In the genomic region with DNA sequence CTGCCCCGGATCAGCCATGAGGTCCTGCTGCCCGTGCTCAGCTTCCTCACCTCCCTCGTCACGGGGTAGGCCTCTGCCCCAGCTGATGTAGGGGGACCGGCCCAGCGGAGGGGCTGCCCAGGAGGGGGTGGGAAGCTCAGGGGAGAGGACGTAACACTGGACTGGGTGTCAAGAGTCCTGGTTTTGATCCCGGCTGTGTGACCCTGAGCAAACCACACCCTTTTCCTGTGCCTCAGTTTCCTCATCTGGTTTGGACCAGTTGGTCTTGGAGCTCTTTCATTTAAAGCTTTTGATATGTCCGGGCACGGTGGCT, we compare ENCODE assay signal across 1 cellular context.
TF ChIP-seq lines count a peak whose summit lies in the region.

No MANE protein-coding gene starts in this region.

TF ChIP-seq in K562, 482 proteins besides CTCF, POLR2A, EP300 and RAD21:
- no peak for TF ChIP-seq NR2C2 (CRISPR knock-in tag; IDR thresholded peaks at IDR 0.05)
- no peak for TF ChIP-seq NR2C2 (tag; IDR thresholded peaks at IDR 0.05)
- TF ChIP-seq MAFF (IDR thresholded peaks at IDR 0.05; ENCODE audit: low read length): no peak
- TF ChIP-seq, protein P1, sequence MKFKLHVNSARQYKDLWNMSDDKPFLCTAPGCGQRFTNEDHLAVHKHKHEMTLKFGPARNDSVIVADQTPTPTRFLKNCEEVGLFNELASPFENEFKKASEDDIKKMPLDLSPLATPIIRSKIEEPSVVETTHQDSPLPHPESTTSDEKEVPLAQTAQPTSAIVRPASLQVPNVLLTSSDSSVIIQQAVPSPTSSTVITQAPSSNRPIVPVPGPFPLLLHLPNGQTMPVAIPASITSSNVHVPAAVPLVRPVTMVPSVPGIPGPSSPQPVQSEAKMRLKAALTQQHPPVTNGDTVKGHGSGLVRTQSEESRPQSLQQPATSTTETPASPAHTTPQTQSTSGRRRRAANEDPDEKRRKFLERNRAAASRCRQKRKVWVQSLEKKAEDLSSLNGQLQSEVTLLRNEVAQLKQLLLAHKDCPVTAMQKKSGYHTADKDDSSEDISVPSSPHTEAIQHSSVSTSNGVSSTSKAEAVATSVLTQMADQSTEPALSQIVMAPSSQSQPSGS (CRISPR knock-in tag; IDR thresholded peaks at IDR 0.05): no peak
- TF ChIP-seq KDM5B (IDR thresholded peaks at IDR 0.05; ENCODE audit: insufficient replicate concordance, low read depth, low read length): peak; percentile 60
- TF ChIP-seq MGA (IDR thresholded peaks at IDR 0.05): peak; percentile 55
- peak; percentile 31; the same call in 1 of the 2 replicates for TF ChIP-seq PHF8 (IDR thresholded peaks at IDR 0.05; ENCODE audit: borderline replicate concordance, low read length)
- no peak for TF ChIP-seq ZNF398 (CRISPR knock-in tag; IDR thresholded peaks at IDR 0.05)
- TF ChIP-seq MTA3 (IDR thresholded peaks at IDR 0.05; ENCODE audit: borderline replicate concordance): 0 out of 2 replicates have a peak, but pooled peaks have one; percentile 9
- no peak for TF ChIP-seq TFAM (CRISPR knock-in tag; conservative IDR thresholded peaks at IDR 0.05)
- no peak for TF ChIP-seq U2AF1 (optimal IDR thresholded peaks at IDR 0.05; ENCODE audit: low read depth, low read length)
- 0 out of 2 replicates have a peak, but pooled peaks have one; percentile 12 for TF ChIP-seq BHLHE40 (IDR thresholded peaks at IDR 0.05; ENCODE audit: low read length)
- TF ChIP-seq ZNF592 (IDR thresholded peaks at IDR 0.05): peak; percentile 59; the same call in 1 of the 2 replicates
- peak in 1 of 2 experiments; percentile 11; a peak in 1 of 4 replicates for TF ChIP-seq MAZ (CRISPR knock-in tag; conservative IDR thresholded peaks at IDR 0.05 in 1 of 2, IDR thresholded peaks at IDR 0.05 in 1 of 2)
- TF ChIP-seq YY1 (IDR thresholded peaks at IDR 0.05; ENCODE audit: borderline replicate concordance in 1 of 3, control insufficient read depth in 1 of 3, extremely low read depth in 1 of 3, insufficient read depth in 3 of 3, insufficient read length in 1 of 3, insufficient replicate concordance in 2 of 3, low read depth in 1 of 3, low read length in 2 of 3): peak in 1 of 3 experiments; percentile 54
- no peak for TF ChIP-seq MYC (IDR thresholded peaks at IDR 0.05; ENCODE audit: low read depth, low read length)
- TF ChIP-seq MYC (CRISPR knock-in tag; IDR thresholded peaks at IDR 0.05; ENCODE audit: borderline replicate concordance, low read depth): no peak
- TF ChIP-seq NFATC3 (IDR thresholded peaks at IDR 0.05): no peak
